Comparison of ENCODE assay signal across 7 cellular contexts in genomic region chr14:39169541-39169900, GRCh38. TPM values are rescaled to one million over a fixed set of nuclear protein-coding genes. Genes with fewer than 3 reads are reported as not detected.
DNase-seq lines count a peak whose midpoint lies in the region; ATAC-seq, FAIRE-seq and TF ChIP-seq lines count a peak whose summit lies in the region.

No MANE protein-coding gene starts in this region.

- DNase-seq in GM18507 (ENCODE audit: extremely low spot score, insufficient read length, low read depth), result no peak
- peak in 1 of 2 experiments; percentile 31 for DNase-seq in HL-60 (ENCODE audit: low read depth in 1 of 2, low spot score in 1 of 2)
- no peak for DNase-seq in K562 (ENCODE audit: extremely low read depth in 1 of 4, low spot score in 3 of 4)
- DNase-seq in AG08395 (ENCODE audit: low spot score), result no peak
- DNase-seq in globus pallidus (ENCODE audit: low spot score), result no peak

- in situ Hi-C loops in K562 (cut with MboI), result no loop called here

- H3K4me3 ChIP-seq in HL-60 (replicated peaks; ENCODE audit: insufficient read depth, low read length), result peak overlapping the region; percentile 91
- peak overlapping the region; percentile 96 for H3K4me3 ChIP-seq in K562

- H3K27ac ChIP-seq in HL-60 (replicated peaks), result peak overlapping the region; percentile 92
- peak overlapping the region; percentile 95 for H3K27ac ChIP-seq in K562 (ENCODE audit: extremely low read depth, low read depth, low read length)
- H3K27ac ChIP-seq in layer of hippocampus (ENCODE audit: low read depth, low read length), result peak overlapping the region; percentile 89
- H3K27ac ChIP-seq in temporal lobe (ENCODE audit: low read depth, low read length), result peak overlapping the region; percentile 92

- H3K27me3 ChIP-seq in HL-60 (ENCODE audit: insufficient read depth, poor library complexity, severe bottlenecking) (no peaks in the 10 kb centered on the region), K562 (ENCODE audit: control insufficient read depth in 2 of 2, insufficient read depth in 2 of 2, low read length in 2 of 2) (no peaks in the 10 kb centered on the region), layer of hippocampus (ENCODE audit: control insufficient read depth, insufficient read depth, low read length) (no peaks in the 10 kb centered on the region)

- H3K79me2 ChIP-seq in K562 (ENCODE audit: control insufficient read depth, insufficient read depth, low read length), result peaks cover 40% of the 10 kb centered on the region

- no TSS peak for BruUV-seq in K562 (replicated peaks; lab: Mats Ljungman, UMichigan)

- 3% methylated on average over 7 of the region's 7 CpGs for WGBS in K562 (ENCODE audit: insufficient coverage, low coverage, missing lambda C conversion rate)

- H2AFZ ChIP-seq in K562 (ENCODE audit: low read depth, low read length), result peak overlapping the region; percentile 93

- POLR2A ChIA-PET in K562 (lab: Yijun Ruan, JAX), result interaction anchor here (0.9 to 1.6 kb wide), 6 partner anchors 12 to 67 kb away, joined by 4 to 11 read pairs (median 6); partner anchors contain the start of gene SEC23A

- H3K36me3 ChIP-seq in K562 (ENCODE audit: control insufficient read depth, insufficient read depth, low read length), result peaks cover 10% of the 10 kb centered on the region; the same call in 1 of the 3 replicates

- FAIRE-seq in GM18507 (lab: Jason Lieb, UNC) (peak; percentile 38), K562 (lab: Jason Lieb, UNC) (no peak)

- peak; percentile 23 for ATAC-seq in K562

- H3K4me1 ChIP-seq in K562 (replicated peaks in 1 of 2; ENCODE audit: control insufficient read depth in 2 of 2, insufficient read depth in 2 of 2, low read length in 2 of 2), result peaks cover 9 to 18% of the 10 kb centered on the region in 2 experiments; a peak in 4 of 5 replicates

- no peak for TF ChIP-seq EP300 in K562 (IDR thresholded peaks at IDR 0.05; ENCODE audit: low read length)

- TF ChIP-seq CTCF in HL-60 (IDR thresholded peaks at IDR 0.05; ENCODE audit: insufficient read depth, low read length) (no peak), K562 (IDR thresholded peaks at IDR 0.05 in 2 of 3, conservative IDR thresholded peaks at IDR 0.05 in 1 of 3; ENCODE audit: insufficient read depth in 2 of 3, low read depth in 1 of 3, low read length in 3 of 3) (no peak)

- no peak for TF ChIP-seq POLR2A in K562 (conservative IDR thresholded peaks at IDR 0.05)

- no peak for TF ChIP-seq RAD21 in K562 (CRISPR knock-in tag; conservative IDR thresholded peaks at IDR 0.05 in 1 of 2, IDR thresholded peaks at IDR 0.05 in 1 of 2)

- H3K9me1 ChIP-seq in K562 (ENCODE audit: control insufficient read depth, insufficient read depth, low read length), result no peaks in the 10 kb centered on the region

- intact Hi-C loops in K562 (cut with micrococcal nuclease), result no loop called here

- CTCF ChIA-PET in K562 (lab: Yijun Ruan, JAX; ENCODE audit: low intra/inter-chr PET ratio), result no interaction called here

- peak overlapping the region; percentile 92 to 98 for H3K9ac ChIP-seq in K562 (ENCODE audit: insufficient read depth in 1 of 2, low read depth in 2 of 2, low read length in 2 of 2)

- no peaks in the 10 kb centered on the region for H4K20me1 ChIP-seq in K562 (replicated peaks; ENCODE audit: control insufficient read depth, insufficient read depth, low read length)

- no peaks in the 10 kb centered on the region for H3K9me3 ChIP-seq in K562 (replicated peaks; ENCODE audit: control insufficient read depth, insufficient read depth, low read depth, low read length)

- peak overlapping the region; percentile 95 for H3K4me2 ChIP-seq in K562 (ENCODE audit: insufficient read depth, low read length)

TF ChIP-seq in K562, 482 proteins besides CTCF, POLR2A, EP300 and RAD21 (continues in another document):
- TF ChIP-seq CREB3L1 (IDR thresholded peaks at IDR 0.05; ENCODE audit: borderline replicate concordance, low read depth), result no peak
- no peak for TF ChIP-seq IRF1 (CRISPR knock-in tag; IDR thresholded peaks at IDR 0.05; ENCODE audit: borderline replicate concordance)

RNA-seq across cellular contexts. Expression of gene TRAPPC6B, which starts 0.6 kb away (rescaled TPM):
- total RNA-seq in K562 (2011; cell fraction: chromatin; rRNA removed; ENCODE audit: low replicate concordance), result 21.2 and 33.4 TPM in 2 replicates
- 7.7 and 9.7 TPM in 2 replicates for total RNA-seq in K562 (2011; cell fraction: nucleolus; rRNA removed)
- 18.5 and 35.6 TPM in 2 replicates for total RNA-seq in K562 (2011; cell fraction: nucleoplasm; rRNA removed)
- 16.8 and 18.2 TPM in 2 replicates for total RNA-seq in K562 (2014; rRNA removed)
- 17.4 and 21.3 TPM in 2 replicates for total RNA-seq in K562 (2014; rRNA removed; fragmentation: Illumina TruSeq; extraction: Trizol)
- total RNA-seq in K562 (2015; rRNA removed; fragmentation: Illumina TruSeq; extraction: Trizol), result 15.2 and 16.3 TPM in 2 replicates
- 22.1 and 22.5 TPM in 2 replicates for total RNA-seq in K562 (2021)
- polyA plus RNA-seq in K562 (2011; rRNA removed), result 20.4 and 23.8 TPM in 2 replicates
- polyA plus RNA-seq in K562 (2011; cell fraction: cytosol; rRNA removed), result 3.6 and 10.8 TPM in 2 replicates
- polyA plus RNA-seq in K562 (2011; cell fraction: nucleus; rRNA removed), result 19.0 and 19.7 TPM in 2 replicates
- 16.4 and 20.5 TPM in 2 replicates for polyA plus RNA-seq in K562 (2012)
- 18.5 and 24.5 TPM in 2 replicates for polyA plus RNA-seq in K562 (2014; fragmentation: Illumina TruSeq; extraction: Trizol)
- 1 to 10 TPM; 3.8 to 6.4 TPM for polyA plus RNA-seq in K562 (2014; fragmentation: Nextera tagmentation; extraction: Ambion mirVana)
- polyA plus RNA-seq in K562 (2014; rRNA removed), result 20.3 and 23.1 TPM in 2 replicates
- 23.6 and 23.8 TPM in 2 replicates for polyA minus RNA-seq in K562 (2011; rRNA and poly(A)+ RNA removed)
- 9.6 and 11.4 TPM in 2 replicates for polyA minus RNA-seq in K562 (2011; cell fraction: cytosol; rRNA and poly(A)+ RNA removed)
- polyA minus RNA-seq in K562 (2011; cell fraction: nucleus; rRNA and poly(A)+ RNA removed), result 7.9 and 16.4 TPM in 2 replicates
- 65.4 TPM for total RNA-seq in temporal lobe

RNA-seq across cellular contexts. Expression of gene PNN, which starts 5.5 kb away (rescaled TPM):
- total RNA-seq in K562 (2011; cell fraction: chromatin; rRNA removed; ENCODE audit: low replicate concordance), result 53.9 and 152 TPM in 2 replicates
- 34.2 and 42.7 TPM in 2 replicates for total RNA-seq in K562 (2011; cell fraction: nucleolus; rRNA removed)
- 65.9 and 95.0 TPM in 2 replicates for total RNA-seq in K562 (2011; cell fraction: nucleoplasm; rRNA removed)
- 59.9 and 69.7 TPM in 2 replicates for total RNA-seq in K562 (2014; rRNA removed)
- total RNA-seq in K562 (2014; rRNA removed; fragmentation: Illumina TruSeq; extraction: Trizol), result 75.9 and 84.5 TPM in 2 replicates
- 68.2 and 81.4 TPM in 2 replicates for total RNA-seq in K562 (2015; rRNA removed; fragmentation: Illumina TruSeq; extraction: Trizol)
- 53.4 and 67.7 TPM in 2 replicates for total RNA-seq in K562 (2021)
- 42.8 and 46.6 TPM in 2 replicates for polyA plus RNA-seq in K562 (2011; rRNA removed)
- polyA plus RNA-seq in K562 (2011; cell fraction: cytosol; rRNA removed), result 7.8 and 21.8 TPM in 2 replicates
- polyA plus RNA-seq in K562 (2011; cell fraction: nucleus; rRNA removed), result 123 and 157 TPM in 2 replicates
- 71.6 and 86.2 TPM in 2 replicates for polyA plus RNA-seq in K562 (2012)
- polyA plus RNA-seq in K562 (2014; fragmentation: Illumina TruSeq; extraction: Trizol), result 105 and 133 TPM in 2 replicates
- 10 to 100 TPM; 30.2 to 38.1 TPM for polyA plus RNA-seq in K562 (2014; fragmentation: Nextera tagmentation; extraction: Ambion mirVana)
- 138 and 188 TPM in 2 replicates for polyA plus RNA-seq in K562 (2014; rRNA removed)
- polyA minus RNA-seq in K562 (2011; rRNA and poly(A)+ RNA removed), result 32.5 and 38.4 TPM in 2 replicates
- polyA minus RNA-seq in K562 (2011; cell fraction: cytosol; rRNA and poly(A)+ RNA removed), result 9.0 and 10.4 TPM in 2 replicates
- polyA minus RNA-seq in K562 (2011; cell fraction: nucleus; rRNA and poly(A)+ RNA removed), result 42.9 and 69.9 TPM in 2 replicates
- 34.7 TPM for total RNA-seq in temporal lobe

RNA-seq across cellular contexts. Expression of gene GEMIN2, which starts 55.4 kb away (rescaled TPM):
- 17.5 and 21.8 TPM in 2 replicates for total RNA-seq in K562 (2011; cell fraction: chromatin; rRNA removed; ENCODE audit: low replicate concordance)
- 12.4 and 15.2 TPM in 2 replicates for total RNA-seq in K562 (2011; cell fraction: nucleolus; rRNA removed)
- 23.8 and 24.3 TPM in 2 replicates for total RNA-seq in K562 (2011; cell fraction: nucleoplasm; rRNA removed)
- 43.0 and 64.0 TPM in 2 replicates for total RNA-seq in K562 (2014; rRNA removed)
- 31.3 and 35.3 TPM in 2 replicates for total RNA-seq in K562 (2014; rRNA removed; fragmentation: Illumina TruSeq; extraction: Trizol)
- 32.0 and 33.1 TPM in 2 replicates for total RNA-seq in K562 (2015; rRNA removed; fragmentation: Illumina TruSeq; extraction: Trizol)
- total RNA-seq in K562 (2021), result 23.0 and 28.2 TPM in 2 replicates
- 36.5 and 45.4 TPM in 2 replicates for polyA plus RNA-seq in K562 (2011; rRNA removed)
- 17.2 and 27.9 TPM in 2 replicates for polyA plus RNA-seq in K562 (2011; cell fraction: cytosol; rRNA removed)
- 12.1 and 16.3 TPM in 2 replicates for polyA plus RNA-seq in K562 (2011; cell fraction: nucleus; rRNA removed)
- polyA plus RNA-seq in K562 (2012), result 13.5 and 23.1 TPM in 2 replicates
- polyA plus RNA-seq in K562 (2014; fragmentation: Illumina TruSeq; extraction: Trizol), result 37.8 and 45.5 TPM in 2 replicates
- 10 to 100 TPM; 54.5 to 60.8 TPM for polyA plus RNA-seq in K562 (2014; fragmentation: Nextera tagmentation; extraction: Ambion mirVana)
- polyA plus RNA-seq in K562 (2014; rRNA removed), result 51.4 and 87.6 TPM in 2 replicates
- 24.7 and 33.0 TPM in 2 replicates for polyA minus RNA-seq in K562 (2011; rRNA and poly(A)+ RNA removed)
- 5.7 and 10.6 TPM in 2 replicates for polyA minus RNA-seq in K562 (2011; cell fraction: cytosol; rRNA and poly(A)+ RNA removed)
- polyA minus RNA-seq in K562 (2011; cell fraction: nucleus; rRNA and poly(A)+ RNA removed), result 14.3 and 15.0 TPM in 2 replicates
- 48.2 TPM for total RNA-seq in temporal lobe
